Comparison of ENCODE assay signal across 25 cellular contexts in genomic region chr2:196079052-196079451, GRCh38. TPM values are rescaled to one million over a fixed set of nuclear protein-coding genes. Genes with fewer than 3 reads are reported as not detected.
DNase-seq lines count a peak whose midpoint lies in the region; ATAC-seq, FAIRE-seq and TF ChIP-seq lines count a peak whose summit lies in the region.
"Had no signal": no experiment of that assay in that cellular context is flagged by ENCODE, and none has a peak within 500 bp of the region (broad histone marks: within the 10 kb centered on the region; RNA-seq: fewer than 3 reads in every experiment).

No MANE protein-coding gene starts in this region.

- no peak for ATAC-seq in CD4-positive, alpha-beta T cell (ENCODE audit: poor library complexity)
- ATAC-seq in left lobe of liver (peak; percentile 79), pancreas (peak; percentile 31 to 64 (median 48)), HG03469 (IDR thresholded peaks at IDR 0.05; ENCODE audit: unreplicated experiment) (no peak)
- ATAC-seq: activated T-cell treated with anti-CD3 and anti-CD28 coated beads, Interleukin-2, amount 50 U/mL, for 4 hours had no signal

- H3K27ac ChIP-seq in CD4-positive, alpha-beta T cell (ENCODE audit: low read depth, low read length), result no peak overlapping the region
- no peak overlapping the region for H3K27ac ChIP-seq in SK-N-MC
- no peak overlapping the region for H3K27ac ChIP-seq in pancreas
- H3K27ac ChIP-seq: suprapubic skin had no signal

- H3K9me3 Mint-ChIP-seq in CD4-positive, alpha-beta T cell, result peaks cover 4% of the 10 kb centered on the region

- CTCF ChIA-PET in CD4-positive, alpha-beta T cell (lab: Charles Lee), result interaction anchor here (1.2 to 5.6 kb wide), 13 partner anchors 11 to 265 kb away, joined by 3 to 40 read pairs (median 4); partner anchors contain the start of gene DNAH7

- intact Hi-C loops in CD4-positive, alpha-beta T cell (cut with DNase I, micrococcal nuclease), result loop anchor here (2.0 to 10.0 kb wide), 5 partner anchors 88 to 556 kb away; partner anchors contain the start of gene CCDC150 (in 1 of the 2)
- intact Hi-C loops in pancreas (cut with DNase I), result no loop called here

- H3K4me1 Mint-ChIP-seq in CD4-positive, alpha-beta T cell (ENCODE audit: low read depth), result peaks cover 32% of the 10 kb centered on the region

- peak overlapping the region; percentile 29 for H3K9ac ChIP-seq in SK-N-MC (ENCODE audit: insufficient read length)

- no peaks in the 10 kb centered on the region for H3K27me3 ChIP-seq in CD4-positive, alpha-beta T cell (ENCODE audit: control insufficient read depth, insufficient read depth, low read length)
- H3K27me3 ChIP-seq in pancreas, result no peaks in the 10 kb centered on the region
- H3K27me3 ChIP-seq: breast epithelium, Peyer's patch, suprapubic skin had no signal

- H3K4me3 ChIP-seq in SK-N-MC (no peak overlapping the region), pancreas (no peak overlapping the region)
- H3K4me3 ChIP-seq: breast epithelium, Peyer's patch, suprapubic skin had no signal

- no peaks in the 10 kb centered on the region for H3K36me3 Mint-ChIP-seq in CD4-positive, alpha-beta T cell (ENCODE audit: low read depth)

- no peak overlapping the region for H3K4me3 Mint-ChIP-seq in CD4-positive, alpha-beta T cell
- H3K4me3 Mint-ChIP-seq: activated CD4-positive, alpha-beta T cell treated with anti-CD3 and anti-CD28 coated beads for 36 hours; activated naive CD4-positive, alpha-beta T cell treated with anti-CD3 and anti-CD28 coated beads for 36 hours; activated T-cell treated with anti-CD3 and anti-CD28 coated beads, Interleukin-2, amount 50 U/mL, for 4 hours; CD4-positive, CD25-positive, alpha-beta regulatory T cell had no signal

- DNase-seq in CD4-positive, alpha-beta T cell, result no peak
- DNase-seq in SK-N-MC (ENCODE audit: low read depth, low spot score), result no peak
- no peak for DNase-seq in left lobe of liver (ENCODE audit: low spot score)
- no peak for DNase-seq in pancreas
- no peak for DNase-seq in DMS53 treated with DMSO at 0.1 percent for 48 hours (lab: John Stamatoyannopoulos, UW; ENCODE audit: unreplicated experiment)
- DNase-seq in NCI-H1417 treated with DMSO at 0.1 percent for 48 hours (lab: John Stamatoyannopoulos, UW), result no peak
- DNase-seq in GM03348 (ENCODE audit: low spot score), result no peak
- DNase-seq: activated CD4-positive, alpha-beta T cell treated with anti-CD3 and anti-CD28 coated beads for 36 hours; activated naive CD4-positive, alpha-beta T cell treated with anti-CD3 and anti-CD28 coated beads for 36 hours; activated T-cell treated with anti-CD3 and anti-CD28 coated beads, Interleukin-2, amount 50 U/mL, for 4 hours; amniotic stem cell; CD4-positive, CD25-positive, alpha-beta regulatory T cell; naive B cell; NCI-H2171; NK-92 treated with Interleukin-12 subunit alpha and Interleukin-12 subunit beta, amount 100 ng/mL, for 24 hours; occipital lobe; Peyer's patch; SIG-M5; stimulated activated CD4-positive, alpha-beta T cell treated with anti-CD3 and anti-CD28 coated beads, Interleukin-4, amount 100 ng/mL, for 1 hour; stimulated activated naive B cell treated with anti-CD40 and anti-IgM and Interleukin-4, amounts not matched to agents 10 μg/mL and 1 μg/mL and 100 μg/mL, for 72 hours had no signal

- WGBS in pancreas, 2 donors, result 22 to 38% methylated on average over 1 of the region's 1 CpG

- no peaks in the 10 kb centered on the region for H3K36me3 ChIP-seq in SK-N-MC (ENCODE audit: insufficient read depth, low read length)
- no peaks in the 10 kb centered on the region for H3K36me3 ChIP-seq in pancreas
- H3K36me3 ChIP-seq: breast epithelium, Peyer's patch, suprapubic skin had no signal

- H3K27me3 Mint-ChIP-seq in CD4-positive, alpha-beta T cell, result no peaks in the 10 kb centered on the region
- H3K27me3 Mint-ChIP-seq: activated CD4-positive, alpha-beta T cell treated with anti-CD3 and anti-CD28 coated beads for 36 hours; CD4-positive, CD25-positive, alpha-beta regulatory T cell; naive B cell; stimulated activated naive B cell treated with anti-CD40 and anti-IgM and Interleukin-4, amounts not matched to agents 10 μg/mL and 1 μg/mL and 100 μg/mL, for 72 hours; T-cell had no signal

- no peak for TF ChIP-seq CTCF in CD4-positive, alpha-beta T cell (IDR thresholded peaks at IDR 0.05)
- no peak for TF ChIP-seq CTCF in pancreas (IDR thresholded peaks at IDR 0.05)

- peaks cover 3% of the 10 kb centered on the region for H3K9me3 ChIP-seq in CD4-positive, alpha-beta T cell (ENCODE audit: control insufficient read depth, low read length)
- H3K9me3 ChIP-seq in SK-N-MC (ENCODE audit: low read depth, low read length) (0 out of 2 replicates have a peak, but pooled peaks cover 3% of the 10 kb centered on the region), pancreas (no peaks in the 10 kb centered on the region)

- POLR2A ChIA-PET in CD4-positive, alpha-beta T cell (lab: Charles Lee), result interaction anchor here (0.6 to 4.0 kb wide), 9 partner anchors 72 to 375 kb away, joined by 3 to 21 read pairs (median 9); partner anchors contain the start of gene STK17B

- FAIRE-seq in pancreas (lab: Jason Lieb, UNC), result peak; percentile 20
- FAIRE-seq: urothelium cell line had no signal

- peak overlapping the region; percentile 3 for H3K27ac Mint-ChIP-seq in CD4-positive, alpha-beta T cell
- H3K27ac Mint-ChIP-seq: activated CD4-positive, alpha-beta T cell treated with anti-CD3 and anti-CD28 coated beads for 36 hours; activated naive CD4-positive, alpha-beta T cell treated with anti-CD3 and anti-CD28 coated beads for 36 hours; stimulated activated naive B cell treated with anti-CD40 and anti-IgM and Interleukin-4, amounts not matched to agents 10 μg/mL and 1 μg/mL and 100 μg/mL, for 72 hours had no signal

- H3K4me1 ChIP-seq in pancreas, result peaks cover 10 to 17% (median 12%) of the 10 kb centered on the region in 3 donors
- H3K4me1 ChIP-seq: breast epithelium had no signal

RNA-seq across cellular contexts. Expression of gene DNAH7, which starts 10.4 kb away (rescaled TPM):
- total RNA-seq in CD4-positive, alpha-beta T cell, result not detected
- total RNA-seq in left lobe of liver, result 0.35 TPM
- 1 to 10 TPM; 2.7 to 7.0 (median 4.0) TPM for total RNA-seq in pancreas
- 1 to 10 TPM; 1.6 to 2.8 TPM for polyA plus RNA-seq in pancreas
- total RNA-seq: activated CD4-positive, alpha-beta T cell treated with anti-CD3 and anti-CD28 coated beads for 36 hours; CD4-positive, CD25-positive, alpha-beta regulatory T cell had no signal
- polyA plus RNA-seq: CD4-positive, CD25-positive, alpha-beta regulatory T cell had no signal

Comparison
In these comparisons a context has a peak if more than half of its experiments do, and no peak if none do; other contexts are left out.
1. ATAC-seq: peak in left lobe of liver (single experiment) and pancreas (4 of 4); none in CD4-positive, alpha-beta T cell (single experiment) and HG03469 (single experiment).
2. intact Hi-C loops: an anchor here in CD4-positive, alpha-beta T cell (2.0 to 10.0 kb wide); none called in pancreas.